1 cellular context compared by ENCODE assay signal in the genomic region with DNA sequence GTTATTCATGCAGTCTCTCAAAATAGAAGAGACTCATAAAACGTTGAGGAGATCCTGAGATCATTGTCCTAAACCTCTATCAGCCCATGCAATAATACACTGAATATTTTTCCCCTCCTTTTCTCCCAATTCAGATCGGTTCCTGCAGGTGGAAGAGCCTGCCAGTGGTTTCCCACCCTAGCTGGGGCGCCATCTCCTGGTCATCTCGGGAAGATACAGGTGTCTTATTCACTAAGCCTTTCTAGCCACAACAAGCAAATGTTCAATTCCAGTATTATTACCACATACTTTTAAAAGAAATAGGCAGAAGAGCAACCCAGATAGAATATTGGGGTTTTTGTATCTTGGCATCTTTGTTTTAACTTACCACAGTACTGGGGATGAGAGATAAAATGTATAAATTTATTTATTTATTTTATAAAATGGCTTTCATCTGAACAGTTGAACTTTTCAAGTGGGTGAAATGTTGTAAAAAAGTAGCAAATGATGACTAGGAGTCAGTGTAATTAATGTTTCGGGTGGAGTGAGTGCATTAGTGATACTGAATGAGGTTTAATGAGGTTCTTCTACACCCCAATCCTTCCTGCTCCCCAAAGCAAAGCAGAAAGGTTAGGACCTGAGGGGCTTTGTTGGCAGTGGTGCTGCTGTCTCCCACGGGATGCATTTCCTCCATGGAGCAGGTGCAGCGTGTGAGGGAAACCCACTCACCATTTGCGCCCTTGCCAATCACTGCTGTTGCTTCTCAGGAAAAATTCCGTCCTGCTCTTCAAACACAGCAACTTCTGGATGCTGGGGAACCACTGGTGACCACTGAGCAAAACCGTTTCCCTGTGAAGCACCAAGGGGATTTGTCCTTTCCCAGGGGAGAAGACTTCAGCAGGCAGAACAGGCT.
TF ChIP-seq lines count a peak whose summit lies in the region.

No MANE protein-coding gene starts in this region.

TF ChIP-seq in H1, 55 proteins besides CTCF, POLR2A, EP300 and RAD21 (continued from another document):
- no peak for TF ChIP-seq TCF12 (IDR thresholded peaks at IDR 0.05; ENCODE audit: low read depth, low read length)
- no peak for TF ChIP-seq GTF2F1 (IDR thresholded peaks at IDR 0.05; ENCODE audit: borderline replicate concordance, low read depth, low read length)
- no peak for TF ChIP-seq SIN3A (conservative IDR thresholded peaks at IDR 0.05 in 1 of 2, IDR thresholded peaks at IDR 0.05 in 1 of 2; ENCODE audit: low read depth in 1 of 2, low read length in 2 of 2)
- TF ChIP-seq, protein P1, sequence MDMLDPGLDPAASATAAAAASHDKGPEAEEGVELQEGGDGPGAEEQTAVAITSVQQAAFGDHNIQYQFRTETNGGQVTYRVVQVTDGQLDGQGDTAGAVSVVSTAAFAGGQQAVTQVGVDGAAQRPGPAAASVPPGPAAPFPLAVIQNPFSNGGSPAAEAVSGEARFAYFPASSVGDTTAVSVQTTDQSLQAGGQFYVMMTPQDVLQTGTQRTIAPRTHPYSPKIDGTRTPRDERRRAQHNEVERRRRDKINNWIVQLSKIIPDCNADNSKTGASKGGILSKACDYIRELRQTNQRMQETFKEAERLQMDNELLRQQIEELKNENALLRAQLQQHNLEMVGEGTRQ (IDR thresholded peaks at IDR 0.05; ENCODE audit: low read length) = no peak
- TF ChIP-seq EZH2 (IDR thresholded peaks at IDR 0.05; ENCODE audit: low read depth, low read length, severe bottlenecking) = no peak
- TF ChIP-seq, protein P2, sequence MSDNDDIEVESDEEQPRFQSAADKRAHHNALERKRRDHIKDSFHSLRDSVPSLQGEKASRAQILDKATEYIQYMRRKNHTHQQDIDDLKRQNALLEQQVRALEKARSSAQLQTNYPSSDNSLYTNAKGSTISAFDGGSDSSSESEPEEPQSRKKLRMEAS (IDR thresholded peaks at IDR 0.05) = no peak
- no peak for TF ChIP-seq CBX8 (IDR thresholded peaks at IDR 0.05; ENCODE audit: borderline replicate concordance, low read depth, low read length)
- TF ChIP-seq ATF3 (IDR thresholded peaks at IDR 0.05; ENCODE audit: insufficient read depth, low read depth, low read length) = no peak
- TF ChIP-seq TEAD4 (IDR thresholded peaks at IDR 0.05; ENCODE audit: low read depth, low read length) = no peak
- TF ChIP-seq CREB1 (IDR thresholded peaks at IDR 0.05) = no peak
- TF ChIP-seq SAP30 (IDR thresholded peaks at IDR 0.05; ENCODE audit: insufficient read depth, insufficient replicate concordance, low read length) = no peak
- no peak for TF ChIP-seq GABPA (IDR thresholded peaks at IDR 0.05; ENCODE audit: borderline replicate concordance, insufficient read depth, low read length)
